Comparison of ENCODE assay signal across 14 cellular contexts in the genomic region with DNA sequence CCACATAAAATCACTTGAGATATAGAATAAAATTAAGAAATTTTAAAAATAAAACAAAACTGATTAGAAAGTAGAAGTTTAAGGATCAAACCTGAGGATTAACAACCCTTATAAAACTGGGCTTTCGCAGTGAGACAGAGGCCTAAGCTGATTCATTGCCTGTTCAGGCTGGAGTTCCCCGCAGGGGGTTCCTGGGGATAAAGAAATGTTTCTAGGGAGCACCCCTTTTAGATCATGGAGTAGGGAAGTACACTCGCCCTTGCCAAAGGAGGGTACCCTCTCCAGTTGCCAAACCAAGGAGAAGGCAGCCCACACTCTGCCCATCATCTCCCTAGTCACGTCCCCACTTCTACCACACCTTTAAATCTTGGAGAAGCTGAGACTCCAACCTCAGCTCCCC.
"Had no signal": no experiment of that assay in that cellular context is flagged by ENCODE, and none has a peak within 500 bp of the region (broad histone marks: within the 10 kb centered on the region; RNA-seq: fewer than 3 reads in every experiment).

No MANE protein-coding gene starts in this region.

- ATAC-seq: activated CD8-positive, alpha-beta T cell treated with anti-CD3 and anti-CD28 coated beads for 36 hours; heart left ventricle had no signal

- H3K27ac Mint-ChIP-seq: activated CD8-positive, alpha-beta T cell treated with anti-CD3 and anti-CD28 coated beads for 36 hours; activated naive CD8-positive, alpha-beta T cell treated with anti-CD3 and anti-CD28 coated beads, Interleukin-2, amount 10 ng/mL, durations not matched to agents 7 days and 5 days had no signal

- H3K4me1 ChIP-seq: colonic mucosa, left ventricle myocardium inferior, parathyroid adenoma, thyroid gland had no signal

- H3K9ac ChIP-seq: parathyroid adenoma had no signal

- H3K4me3 Mint-ChIP-seq: activated CD8-positive, alpha-beta T cell treated with anti-CD3 and anti-CD28 coated beads for 36 hours; activated naive CD8-positive, alpha-beta T cell treated with anti-CD3 and anti-CD28 coated beads, Interleukin-2, amount 10 ng/mL, durations not matched to agents 7 days and 5 days had no signal

- H3K36me3 ChIP-seq: cardiac muscle cell, colonic mucosa, left ventricle myocardium inferior, thyroid gland had no signal

- H2AFZ ChIP-seq: parathyroid adenoma had no signal

- H3K27me3 ChIP-seq: ascending aorta, cardiac muscle cell, colonic mucosa, heart left ventricle, thyroid gland had no signal

- H3K4me3 ChIP-seq: ascending aorta, cardiac muscle cell, colonic mucosa, heart left ventricle, left ventricle myocardium inferior, thyroid gland had no signal

- FAIRE-seq: frontal cortex, urothelium cell line had no signal

- H3K9me3 ChIP-seq: ascending aorta, colonic mucosa, heart left ventricle, left ventricle myocardium inferior, thyroid gland had no signal

- H3K27me3 Mint-ChIP-seq: activated CD8-positive, alpha-beta T cell treated with anti-CD3 and anti-CD28 coated beads for 36 hours; activated naive CD8-positive, alpha-beta T cell treated with anti-CD3 and anti-CD28 coated beads, Interleukin-2, amount 10 ng/mL, durations not matched to agents 7 days and 5 days had no signal

- DNase-seq: activated CD8-positive, alpha-beta memory T cell treated with anti-CD3 and anti-CD28 coated beads, Interleukin-2, amount 50 U/mL, for 4 hours; activated CD8-positive, alpha-beta T cell treated with anti-CD3 and anti-CD28 coated beads for 36 hours; activated effector memory CD4-positive, alpha-beta T cell treated with Interleukin-2 at 50 U/mL for 16 hours; activated naive CD8-positive, alpha-beta T cell treated with anti-CD3 and anti-CD28 coated beads, Interleukin-2, amount 10 ng/mL, durations not matched to agents 7 days and 5 days; colonic mucosa; heart left ventricle; left ventricle myocardium inferior; stimulated activated CD4-positive, alpha-beta T cell treated with anti-CD3 and anti-CD28 coated beads, Interleukin-4, amount 100 ng/mL, for 4 hours; thyroid gland had no signal

- H3K27ac ChIP-seq: cardiac muscle cell, colonic mucosa, heart left ventricle, left ventricle myocardium inferior, parathyroid adenoma, thyroid gland had no signal

- H3K9me3 Mint-ChIP-seq: activated CD8-positive, alpha-beta T cell treated with anti-CD3 and anti-CD28 coated beads for 36 hours; activated naive CD8-positive, alpha-beta T cell treated with anti-CD3 and anti-CD28 coated beads, Interleukin-2, amount 10 ng/mL, durations not matched to agents 7 days and 5 days had no signal

- H3K79me2 ChIP-seq: parathyroid adenoma had no signal
